In the genomic region with DNA sequence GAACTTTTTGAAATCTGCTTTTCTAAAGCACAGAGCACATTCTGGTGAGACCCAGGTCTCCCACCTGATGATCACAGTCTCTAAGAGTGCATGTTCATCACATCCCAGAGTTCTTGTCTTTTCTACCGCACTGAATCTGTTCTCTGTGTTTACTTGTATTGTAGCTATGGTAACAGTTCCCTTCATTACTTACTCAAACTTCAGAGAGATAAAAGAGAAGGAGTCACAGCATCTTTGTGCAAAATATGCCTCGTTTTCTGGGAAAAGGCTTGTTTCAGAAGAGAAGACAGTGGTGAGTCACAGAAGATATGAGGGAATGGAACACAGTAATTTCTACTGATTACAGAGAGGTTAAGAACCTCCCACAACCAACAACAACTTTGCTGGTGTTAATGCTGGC, we compare ENCODE assay signal across 22 cellular contexts.
A peak's percentile ranks its signal among the peaks of the same experiment; 100 is the strongest.
DNase-seq lines count a peak whose midpoint lies in the region; ATAC-seq and TF ChIP-seq lines count a peak whose summit lies in the region.
"Had no signal": no experiment of that assay in that cellular context is flagged by ENCODE, and none has a peak within 500 bp of the region (broad histone marks: within the 10 kb centered on the region; RNA-seq: fewer than 3 reads in every experiment).

No MANE protein-coding gene starts in this region.

- POLR2A ChIA-PET in T-cell (lab: Charles Lee) = no interaction called here
- POLR2A ChIA-PET in CD8-positive, alpha-beta memory T cell (lab: Charles Lee) = no interaction called here

- intact Hi-C loops in right cardiac atrium (cut with DNase I) (no loop called here), Right ventricle myocardium superior (cut with DNase I) (no loop called here), left lung (cut with DNase I) (no loop called here)

- no peak for TF ChIP-seq POLR2A in gastroesophageal sphincter (IDR thresholded peaks at IDR 0.05)

- H3K4me1 ChIP-seq in right cardiac atrium (ENCODE audit: control insufficient read depth, insufficient read depth, low read length) = no peaks in the 10 kb centered on the region
- H3K4me1 ChIP-seq in left lung = no peaks in the 10 kb centered on the region
- no peaks in the 10 kb centered on the region for H3K4me1 ChIP-seq in gastroesophageal sphincter
- H3K4me1 ChIP-seq in CD8-positive, alpha-beta memory T cell (ENCODE audit: insufficient read depth, low read length) = no peaks in the 10 kb centered on the region
- H3K4me1 ChIP-seq: pancreas, tibial nerve had no signal

- no peaks in the 10 kb centered on the region for H3K4me1 Mint-ChIP-seq in T-cell
- no peaks in the 10 kb centered on the region for H3K4me1 Mint-ChIP-seq in CD8-positive, alpha-beta memory T cell
- H3K4me1 Mint-ChIP-seq: activated CD4-positive, alpha-beta T cell treated with anti-CD3 and anti-CD28 coated beads, Interleukin-2, amount 10 ng/mL, durations not matched to agents 7 days and 5 days had no signal

- H3K9me3 ChIP-seq in right cardiac atrium (ENCODE audit: control insufficient read depth, low read length) (no peaks in the 10 kb centered on the region), left lung (no peaks in the 10 kb centered on the region), gastroesophageal sphincter (no peaks in the 10 kb centered on the region)
- no peaks in the 10 kb centered on the region for H3K9me3 ChIP-seq in CD8-positive, alpha-beta memory T cell (ENCODE audit: low read length)
- H3K9me3 ChIP-seq: pancreas, tibial nerve had no signal

- H3K27me3 ChIP-seq in right cardiac atrium (ENCODE audit: control insufficient read depth, insufficient read depth) = no peaks in the 10 kb centered on the region
- H3K27me3 ChIP-seq in left lung = no peaks in the 10 kb centered on the region
- no peaks in the 10 kb centered on the region for H3K27me3 ChIP-seq in gastroesophageal sphincter
- no peaks in the 10 kb centered on the region for H3K27me3 ChIP-seq in CD8-positive, alpha-beta memory T cell (ENCODE audit: insufficient read depth, low read length, poor library complexity, severe bottlenecking)
- H3K27me3 ChIP-seq: pancreas, tibial nerve had no signal

- DNase-seq in right cardiac atrium (no peak), Right ventricle myocardium superior (no peak), astrocyte of the spinal cord (ENCODE audit: low read depth, low spot score) (peak; percentile 70), left lung (no peak), activated gamma-delta T cell (lab: John Stamatoyannopoulos, UW) (no peak), T-cell (no peak)
- no peak for DNase-seq in CD8-positive, alpha-beta memory T cell
- DNase-seq: ACHN; activated CD4-positive, alpha-beta T cell treated with anti-CD3 and anti-CD28 coated beads, Interleukin-2, amount 10 ng/mL, durations not matched to agents 7 days and 5 days; activated T-cell treated with anti-CD3 and anti-CD28 coated beads for 4 hours; CD8-positive, alpha-beta T cell; cerebellar nuclear complex; HFFc6; Kasumi-1; NCI-H1417 treated with DMSO at 0.1 percent for 48 hours; NCI-H2227 treated with DMSO at 0.1 percent for 48 hours; pancreas; SHP77; T-helper 9 cell had no signal

- 24% methylated on average over 2 of the region's 2 CpGs for WGBS in right cardiac atrium
- WGBS in gastroesophageal sphincter (ENCODE audit: low coverage in 1 of 2), 2 donors = 13 to 50% methylated on average over 2 of the region's 2 CpGs

- TF ChIP-seq CTCF in astrocyte of the spinal cord (IDR thresholded peaks at IDR 0.05; ENCODE audit: low read depth, low read length) (no peak), left lung (IDR thresholded peaks at IDR 0.05) (no peak), gastroesophageal sphincter (IDR thresholded peaks at IDR 0.05) (no peak)

- peak; percentile 40 to 41 for ATAC-seq in right cardiac atrium
- ATAC-seq in Right ventricle myocardium superior (ENCODE audit: poor library complexity) = no peak
- peak; percentile 34 for ATAC-seq in left lung
- no peak for ATAC-seq in gastroesophageal sphincter
- no peak for ATAC-seq in T-cell (replicated peaks in 1 of 4)
- ATAC-seq: CD8-positive, alpha-beta T cell; pancreas had no signal

- CTCF ChIA-PET in T-cell (lab: Charles Lee) = no interaction called here
- CTCF ChIA-PET in CD8-positive, alpha-beta memory T cell (lab: Charles Lee) = no interaction called here

- no peak overlapping the region for H3K27ac Mint-ChIP-seq in T-cell
- H3K27ac Mint-ChIP-seq in CD8-positive, alpha-beta memory T cell = peak overlapping the region in 1 of 8 donors; percentile 6
- H3K27ac Mint-ChIP-seq: activated CD4-positive, alpha-beta T cell treated with anti-CD3 and anti-CD28 coated beads, Interleukin-2, amount 10 ng/mL, durations not matched to agents 7 days and 5 days; CD8-positive, alpha-beta T cell; HFFc6 had no signal

- TF ChIP-seq EP300 in gastroesophageal sphincter (IDR thresholded peaks at IDR 0.05) = no peak

- H3K27me3 Mint-ChIP-seq in T-cell = no peaks in the 10 kb centered on the region
- H3K27me3 Mint-ChIP-seq in CD8-positive, alpha-beta memory T cell = no peaks in the 10 kb centered on the region
- H3K27me3 Mint-ChIP-seq: activated CD4-positive, alpha-beta T cell treated with anti-CD3 and anti-CD28 coated beads, Interleukin-2, amount 10 ng/mL, durations not matched to agents 7 days and 5 days had no signal

- H3K36me3 ChIP-seq in left lung = no peaks in the 10 kb centered on the region
- H3K36me3 ChIP-seq in gastroesophageal sphincter = no peaks in the 10 kb centered on the region
- no peaks in the 10 kb centered on the region for H3K36me3 ChIP-seq in CD8-positive, alpha-beta memory T cell (ENCODE audit: insufficient read depth, low read length)
- H3K36me3 ChIP-seq: pancreas, tibial nerve had no signal

- in situ Hi-C loops in astrocyte of the spinal cord (cut with HindIII; ENCODE audit: low sequenced_read_pairs) = no loop called here

- peaks cover 0 to 22% (median 5%) of the 10 kb centered on the region in 3 donors for H3K9me3 Mint-ChIP-seq in T-cell
- H3K9me3 Mint-ChIP-seq in CD8-positive, alpha-beta memory T cell = peaks cover 2 to 17% (median 8%) of the 10 kb centered on the region in 5 donors
- H3K9me3 Mint-ChIP-seq: CD8-positive, alpha-beta T cell had no signal

- H3K4me3 ChIP-seq in right cardiac atrium (ENCODE audit: low read length) = no peak overlapping the region
- H3K4me3 ChIP-seq in astrocyte of the spinal cord (ENCODE audit: low read depth, low read length) = no peak overlapping the region
- no peak overlapping the region for H3K4me3 ChIP-seq in left lung
- no peak overlapping the region for H3K4me3 ChIP-seq in gastroesophageal sphincter
- no peak overlapping the region for H3K4me3 ChIP-seq in CD8-positive, alpha-beta memory T cell (ENCODE audit: low read length)
- H3K4me3 ChIP-seq: pancreas, skin epidermis, tibial nerve had no signal

- H3K27ac ChIP-seq in right cardiac atrium (ENCODE audit: low read length) = no peak overlapping the region
- no peak overlapping the region for H3K27ac ChIP-seq in left lung
- no peak overlapping the region for H3K27ac ChIP-seq in gastroesophageal sphincter
- no peak overlapping the region for H3K27ac ChIP-seq in CD8-positive, alpha-beta memory T cell (ENCODE audit: low read depth, low read length)
- H3K27ac ChIP-seq: pancreas, skin epidermis, tibial nerve had no signal

- H3K36me3 Mint-ChIP-seq in T-cell = no peaks in the 10 kb centered on the region
- no peaks in the 10 kb centered on the region for H3K36me3 Mint-ChIP-seq in CD8-positive, alpha-beta memory T cell
- H3K36me3 Mint-ChIP-seq: CD8-positive, alpha-beta T cell had no signal

- no peak overlapping the region for H3K4me3 Mint-ChIP-seq in T-cell
- no peak overlapping the region for H3K4me3 Mint-ChIP-seq in CD8-positive, alpha-beta memory T cell
- H3K4me3 Mint-ChIP-seq: activated CD4-positive, alpha-beta T cell treated with anti-CD3 and anti-CD28 coated beads, Interleukin-2, amount 10 ng/mL, durations not matched to agents 7 days and 5 days; CD8-positive, alpha-beta T cell; HFFc6 had no signal

Comparison
In these comparisons a context has a peak if more than half of its experiments do, and no peak if none do; other contexts are left out.
1. ATAC-seq: peak in right cardiac atrium (2 of 2) and left lung (single experiment); none in Right ventricle myocardium superior (single experiment), gastroesophageal sphincter (single experiment) and T-cell (0 of 4).